In the genomic region with DNA sequence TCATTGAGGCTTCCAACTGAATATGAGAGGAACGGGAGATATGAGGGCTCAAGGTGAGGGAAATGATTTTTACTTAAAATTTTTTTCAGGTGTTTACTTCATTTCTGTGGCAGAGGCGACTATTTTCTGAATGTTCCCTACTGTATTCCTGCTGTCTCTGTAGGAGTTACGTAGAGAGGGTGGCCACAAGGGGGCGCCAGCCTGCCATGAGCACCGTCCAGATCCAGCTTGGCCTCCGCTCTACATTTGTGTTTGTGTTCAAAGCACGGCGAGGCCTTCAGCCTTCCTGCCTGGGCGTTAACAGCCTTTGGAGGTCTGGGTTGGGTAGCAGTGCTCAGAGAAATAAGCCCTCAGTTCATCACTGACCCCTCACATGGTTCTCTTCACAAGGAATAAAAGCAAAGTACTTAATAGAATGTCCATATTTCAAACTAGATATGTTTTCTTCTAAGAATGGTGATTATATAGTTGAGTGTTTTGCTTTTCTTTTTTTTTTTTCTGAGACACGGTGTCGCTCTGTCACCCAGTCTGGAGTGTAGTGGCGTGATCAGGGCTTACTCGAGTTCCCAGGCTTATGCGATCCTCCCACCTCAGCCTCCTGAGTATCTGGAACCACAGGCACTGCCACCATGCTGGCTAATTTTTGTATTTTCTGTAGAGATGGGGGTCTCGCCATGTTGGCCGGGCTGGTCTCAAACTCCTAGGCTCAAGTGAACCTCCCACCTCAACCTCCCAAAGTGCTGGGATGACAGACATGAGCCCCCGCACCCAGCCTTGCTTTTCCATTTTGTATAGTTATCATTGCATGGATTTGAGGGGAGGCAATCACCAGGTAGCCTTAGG, we compare ENCODE assay signal across 8 cellular contexts. TPM values are rescaled to one million over a fixed set of nuclear protein-coding genes. Genes with fewer than 3 reads are reported as not detected.
A peak's percentile ranks its signal among the peaks of the same experiment; 100 is the strongest.
DNase-seq lines count a peak whose midpoint lies in the region; ATAC-seq and TF ChIP-seq lines count a peak whose summit lies in the region.

No MANE protein-coding gene starts in this region.

- no peak overlapping the region for H4K12ac ChIP-seq in trophoblast cell (ENCODE audit: low read depth, low read length)

- intact Hi-C loops in tibial artery (cut with DNase I; ENCODE audit: low total_unique reads) = no loop called here

- H3K4me3 Mint-ChIP-seq in activated naive CD8-positive, alpha-beta T cell = no peak overlapping the region
- H3K4me3 Mint-ChIP-seq in glutamatergic neuron (ENCODE audit: unreplicated experiment) = no peak overlapping the region

- H4K20me1 ChIP-seq in SK-N-SH (ENCODE audit: insufficient read depth) = no peaks in the 10 kb centered on the region

- 50% methylated on average over 16 of the region's 17 CpGs for WGBS in SK-N-SH (ENCODE audit: low lambda C conversion rate)
- no CpG with 5 or more reads among the region's 17 CpGs for WGBS in trophoblast cell (ENCODE audit: extremely low coverage, insufficient coverage, insufficient read length)

- no peak overlapping the region for H3K4me2 ChIP-seq in SK-N-SH
- no peak overlapping the region for H3K4me2 ChIP-seq in trophoblast cell (ENCODE audit: low read length)

- no peak overlapping the region for H2BK5ac ChIP-seq in trophoblast cell (ENCODE audit: low read depth, low read length, poor library complexity)

- peaks cover 4% of the 10 kb centered on the region for H3K36me3 Mint-ChIP-seq in activated naive CD8-positive, alpha-beta T cell
- no peaks in the 10 kb centered on the region for H3K36me3 Mint-ChIP-seq in glutamatergic neuron (ENCODE audit: unreplicated experiment)

- no peak overlapping the region for H2BK12ac ChIP-seq in trophoblast cell (ENCODE audit: low read length)

- no peak overlapping the region for H3K14ac ChIP-seq in trophoblast cell (ENCODE audit: low read length)

- no peak overlapping the region for H2BK120ac ChIP-seq in trophoblast cell (ENCODE audit: insufficient read depth, low read length, poor library complexity)

- H3K4me1 ChIP-seq in SK-N-SH (ENCODE audit: control insufficient read depth in 1 of 2, insufficient read depth in 2 of 2, low read depth in 1 of 2, low read length in 1 of 2) (peaks cover 0 to 6% of the 10 kb centered on the region in 2 experiments; a peak in 1 of 4 replicates), trophoblast cell (ENCODE audit: control insufficient read depth in 1 of 2, insufficient read depth in 2 of 2, low read length in 2 of 2) (no peaks in the 10 kb centered on the region), tibial artery (peaks cover 0 to 7% (median 3%) of the 10 kb centered on the region in 4 donors)

- no peak overlapping the region for H3K4ac ChIP-seq in trophoblast cell (ENCODE audit: low read depth, low read length)

- no peak for ATAC-seq in GM21737 (IDR thresholded peaks at IDR 0.05; ENCODE audit: unreplicated experiment)

- H3K23ac ChIP-seq in trophoblast cell (ENCODE audit: low read length) = no peak overlapping the region

- no peak overlapping the region for H3K18ac ChIP-seq in trophoblast cell (ENCODE audit: low read length)

- H3K27me3 Mint-ChIP-seq in activated naive CD8-positive, alpha-beta T cell = no peaks in the 10 kb centered on the region
- peaks cover 12% of the 10 kb centered on the region for H3K27me3 Mint-ChIP-seq in glutamatergic neuron (ENCODE audit: unreplicated experiment)

- TF ChIP-seq EP300 in SK-N-SH (IDR thresholded peaks at IDR 0.05; ENCODE audit: borderline replicate concordance in 1 of 2, low read depth in 1 of 2, low read length in 1 of 2) = no peak

- no peak overlapping the region for H4K91ac ChIP-seq in trophoblast cell (ENCODE audit: low read depth, low read length)

- H3K27ac ChIP-seq in SK-N-SH (ENCODE audit: low read depth in 2 of 2, low read length in 1 of 2) = no peak overlapping the region
- H3K27ac ChIP-seq in trophoblast cell (ENCODE audit: low read depth, low read length) = no peak overlapping the region
- peak overlapping the region; percentile 60 to 65 for H3K27ac ChIP-seq in tibial artery

- H3K9me3 ChIP-seq in SK-N-SH (no peaks in the 10 kb centered on the region), trophoblast cell (ENCODE audit: insufficient read depth, low read depth, low read length) (peaks cover 4% of the 10 kb centered on the region), tibial artery (no peaks in the 10 kb centered on the region)

- no peak overlapping the region for H4K8ac ChIP-seq in trophoblast cell (ENCODE audit: low read depth, low read length)

- H2AFZ ChIP-seq in SK-N-SH (ENCODE audit: low read depth) (no peak overlapping the region), trophoblast cell (ENCODE audit: insufficient read depth, low read length, poor library complexity) (no peak overlapping the region)

- H3K9me3 Mint-ChIP-seq in activated naive CD8-positive, alpha-beta T cell (ENCODE audit: low read depth) = no peaks in the 10 kb centered on the region
- peaks cover 5% of the 10 kb centered on the region for H3K9me3 Mint-ChIP-seq in glutamatergic neuron (ENCODE audit: unreplicated experiment)

- H3K9me2 ChIP-seq in SK-N-SH = no peaks in the 10 kb centered on the region

- peaks cover 11% of the 10 kb centered on the region for H3K4me1 Mint-ChIP-seq in activated naive CD8-positive, alpha-beta T cell (ENCODE audit: low read depth)
- H3K4me1 Mint-ChIP-seq in glutamatergic neuron (ENCODE audit: low read depth, unreplicated experiment) = peaks cover 7% of the 10 kb centered on the region

- no peak overlapping the region for H2AK5ac ChIP-seq in trophoblast cell (ENCODE audit: low read length)

- H3F3A ChIP-seq in SK-N-SH (replicated peaks; ENCODE audit: insufficient read depth) = peaks cover 19% of the 10 kb centered on the region

- TF ChIP-seq CTCF in GM10248 (IDR thresholded peaks at IDR 0.05; ENCODE audit: control extremely low read depth, extremely low read depth, low read depth, missing control alignments) (peak; percentile 90), SK-N-SH (IDR thresholded peaks at IDR 0.05) (peak; percentile 97), glutamatergic neuron (IDR thresholded peaks at IDR 0.05; ENCODE audit: partially characterized antibody, unreplicated experiment) (peak; percentile 95), tibial artery (IDR thresholded peaks at IDR 0.05) (peak; percentile 90 to 91)

- H3K27me3 ChIP-seq in SK-N-SH (ENCODE audit: insufficient read depth) (no peaks in the 10 kb centered on the region), trophoblast cell (ENCODE audit: insufficient read depth, low read length) (no peaks in the 10 kb centered on the region), tibial artery (no peaks in the 10 kb centered on the region)

- no peaks in the 10 kb centered on the region for H3K79me1 ChIP-seq in trophoblast cell (ENCODE audit: low read length)

- peak; percentile 78 for TF ChIP-seq RAD21 in SK-N-SH (IDR thresholded peaks at IDR 0.05; ENCODE audit: low read length)

- 0 out of 4 replicates have a peak overlapping the region, but pooled peaks of 1 of the 2 experiments have one; percentile 16 for H3K4me3 ChIP-seq in SK-N-SH (ENCODE audit: low read depth in 2 of 2, low read length in 1 of 2)
- H3K4me3 ChIP-seq in trophoblast cell (ENCODE audit: low read depth, low read length) = no peak overlapping the region
- H3K4me3 ChIP-seq in tibial artery = no peak overlapping the region

- H3K36me3 ChIP-seq in SK-N-SH (replicated peaks in 1 of 2; ENCODE audit: control insufficient read depth in 1 of 2, insufficient read depth in 2 of 2, low read length in 1 of 2) (peaks cover 53 to 60% of the 10 kb centered on the region in 2 experiments), trophoblast cell (ENCODE audit: control insufficient read depth in 1 of 2, insufficient read depth in 2 of 2, low read length in 2 of 2) (peaks cover 36 to 41% of the 10 kb centered on the region in 2 experiments), tibial artery (peaks cover 44 to 77% (median 55%) of the 10 kb centered on the region in 3 donors)

- H3K9ac ChIP-seq in SK-N-SH = no peak overlapping the region
- no peak overlapping the region for H3K9ac ChIP-seq in trophoblast cell (ENCODE audit: low read length)

- POLR2A ChIA-PET in GM10248 (lab: Yijun Ruan, JAX) (no interaction called here), SK-N-SH (lab: Yijun Ruan, JAX) (interaction anchor here (0.8 kb wide), 1 partner anchor 9 kb away, joined by 4 read pairs; no protein-coding TSS in a partner anchor)

- DNase-seq in GM10248 (ENCODE audit: extremely low spot score) (peak; percentile 81), MV-4-11 (lab: John Stamatoyannopoulos, UW) (peak; percentile 54), SK-N-SH (peak; percentile 84), glutamatergic neuron (peak; percentile 94), trophoblast cell (peak; percentile 79 to 89), tibial artery (peak; percentile 92 to 93)

- H3K79me2 ChIP-seq in SK-N-SH (ENCODE audit: insufficient read depth) (peaks cover 16% of the 10 kb centered on the region; the same call in 1 of the 2 replicates), trophoblast cell (ENCODE audit: control insufficient read depth, insufficient read depth, low read length, poor library complexity) (no peaks in the 10 kb centered on the region)

- peak overlapping the region; percentile 19 for H3K27ac Mint-ChIP-seq in activated naive CD8-positive, alpha-beta T cell
- peak overlapping the region; percentile 72 for H3K27ac Mint-ChIP-seq in glutamatergic neuron (ENCODE audit: unreplicated experiment)

- CTCF ChIA-PET in GM10248 (lab: Yijun Ruan, JAX) = interaction anchor here (0.6 to 3.3 kb wide), 16 partner anchors 8 to 119 kb away, joined by 3 to 15 read pairs (median 4); partner anchors contain the start of gene COA8
- CTCF ChIA-PET in SK-N-SH (lab: Yijun Ruan, JAX) = interaction anchor here (0.5 to 9.3 kb wide), 34 partner anchors 9 to 363 kb away, joined by 3 to 120 read pairs (median 4); partner anchors contain the start of genes CKB and TRMT61A

TF ChIP-seq in SK-N-SH, 30 proteins besides CTCF, POLR2A, EP300 and RAD21 (continues in another document):
- TF ChIP-seq SMC3 (IDR thresholded peaks at IDR 0.05; ENCODE audit: low read depth, low read length) = peak; percentile 76
- peak; percentile 23 for TF ChIP-seq CHD2 (IDR thresholded peaks at IDR 0.05; ENCODE audit: low read length, partially characterized antibody)
- TF ChIP-seq FOSL2 (IDR thresholded peaks at IDR 0.05; ENCODE audit: borderline replicate concordance, low read depth) = no peak

RNA-seq across cellular contexts. Expression of gene CKB, which starts 22.3 kb away (rescaled TPM):
- 47.6 and 53.0 TPM in 2 replicates for polyA plus RNA-seq in SK-N-SH (2012; rRNA removed)
- 24.1 and 41.5 TPM in 2 replicates for polyA plus RNA-seq in SK-N-SH (2012; cell fraction: cytosol; rRNA removed)
- 111 and 208 TPM in 2 replicates for polyA plus RNA-seq in SK-N-SH (2012; cell fraction: nucleus; rRNA removed)
- 2,561 TPM for total RNA-seq in glutamatergic neuron (ENCODE audit: unreplicated experiment)
- 102 and 110 TPM in 2 replicates for polyA plus RNA-seq in trophoblast cell (2013)

RNA-seq across cellular contexts. Expression of gene TRMT61A, which starts 28.6 kb away (rescaled TPM):
- polyA plus RNA-seq in SK-N-SH (2012; rRNA removed) = 15.8 and 18.1 TPM in 2 replicates
- 6.9 and 12.1 TPM in 2 replicates for polyA plus RNA-seq in SK-N-SH (2012; cell fraction: cytosol; rRNA removed)
- 32.9 and 37.6 TPM in 2 replicates for polyA plus RNA-seq in SK-N-SH (2012; cell fraction: nucleus; rRNA removed)
- total RNA-seq in glutamatergic neuron (ENCODE audit: unreplicated experiment) = 7.8 TPM
- 3.4 and 3.5 TPM in 2 replicates for polyA plus RNA-seq in trophoblast cell (2013)

Comparison
In these comparisons a context has a peak if more than half of its experiments do, and no peak if none do; other contexts are left out.
1. H3K27ac ChIP-seq: peak in tibial artery (2 of 2); none in SK-N-SH (0 of 2) and trophoblast cell (single experiment).
2. Peak in every context shown above with its lines, with median percentiles within 50 percentile points of each other: DNase-seq and CTCF ChIP-seq.